Comparison of ENCODE assay signal across 8 cellular contexts in the genomic region with DNA sequence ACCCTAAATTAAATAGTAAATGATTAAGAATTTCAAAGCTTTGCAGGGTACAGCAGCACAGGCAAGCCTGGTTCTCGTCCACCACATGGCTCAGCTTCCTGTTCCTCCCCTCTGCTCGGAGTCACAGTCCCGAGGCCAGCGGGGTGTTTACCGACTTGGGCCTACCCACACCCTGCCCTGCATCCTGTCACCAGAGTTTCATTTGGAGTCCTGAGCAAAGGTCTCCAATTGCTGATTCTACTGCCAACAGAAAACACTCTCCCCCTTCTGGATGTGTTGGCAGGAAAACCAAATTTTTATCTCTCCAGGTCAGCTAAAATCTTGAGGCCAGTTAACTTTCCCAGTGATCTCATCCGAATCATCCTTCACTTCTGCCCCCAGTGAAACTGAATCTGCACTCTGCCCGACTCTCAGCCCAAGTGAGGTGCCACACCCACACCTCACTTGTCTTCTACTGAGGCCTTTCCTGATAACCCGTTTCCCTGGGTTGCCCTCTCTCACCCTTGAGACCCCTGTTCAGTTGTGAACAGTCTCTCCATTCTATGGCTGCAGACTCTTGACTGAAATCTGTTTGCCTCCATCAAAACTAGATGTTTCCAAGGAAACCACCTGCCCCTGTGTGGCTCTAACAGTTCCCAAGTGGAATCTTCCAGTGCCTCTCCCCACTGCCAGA.
DNase-seq lines count a peak whose midpoint lies in the region; ATAC-seq and TF ChIP-seq lines count a peak whose summit lies in the region.

No MANE protein-coding gene starts in this region.

- H3K9me3 ChIP-seq in RWPE2 (ENCODE audit: severe bottlenecking) (no peaks in the 10 kb centered on the region), adipocyte (ENCODE audit: control insufficient read depth, low read length) (no peaks in the 10 kb centered on the region)

- H3K9ac ChIP-seq in adipocyte (ENCODE audit: low read length): peak overlapping the region; percentile 44

- peak overlapping the region; percentile 16 for H3K27ac ChIP-seq in RWPE2 (ENCODE audit: poor library complexity, severe bottlenecking)

- no peaks in the 10 kb centered on the region for H3K27me3 ChIP-seq in RWPE2 (ENCODE audit: insufficient read depth, poor library complexity, severe bottlenecking)
- H3K27me3 ChIP-seq in adipocyte (replicated peaks; ENCODE audit: control insufficient read depth, insufficient read depth, low read length): no peaks in the 10 kb centered on the region

- ATAC-seq in GM18867 (IDR thresholded peaks at IDR 0.05; ENCODE audit: unreplicated experiment): peak; percentile 64
- ATAC-seq in HG03039 (IDR thresholded peaks at IDR 0.05; ENCODE audit: unreplicated experiment): peak; percentile 71
- no peak for ATAC-seq in RWPE2 (ENCODE audit: low read depth)
- peak; percentile 80 for ATAC-seq in left colon

- DNase-seq in RWPE2 (ENCODE audit: low spot score) (no peak), adipocyte (ENCODE audit: low read depth) (peak; percentile 32), left colon (peak; percentile 86 to 95), posterior cingulate gyrus (no peak), NCI-H1105 treated with DMSO at 0.1 percent for 48 hours (lab: John Stamatoyannopoulos, UW) (no peak)
- peak; percentile 85 for DNase-seq in stimulated activated CD8-positive, alpha-beta memory T cell treated with anti-CD3 and anti-CD28 coated beads, Interleukin-4, amount 100 ng/mL, for 48 hours

- intact Hi-C loops in left colon (cut with DNase I, micrococcal nuclease) (loop anchor here in 1 of 2 donors (10.0 kb wide), 1 partner anchor 60 kb away; no protein-coding TSS in a partner anchor), posterior cingulate gyrus (cut with DNase I) (no loop called here)

- H3K36me3 ChIP-seq in RWPE2 (ENCODE audit: low read depth) (no peaks in the 10 kb centered on the region), adipocyte (ENCODE audit: control insufficient read depth, insufficient read depth, low read length, severe bottlenecking) (no peaks in the 10 kb centered on the region)

- H3K4me1 ChIP-seq in RWPE2 (ENCODE audit: insufficient read depth, poor library complexity, severe bottlenecking): peaks cover 16% of the 10 kb centered on the region
- H3K4me1 ChIP-seq in adipocyte (ENCODE audit: control insufficient read depth, insufficient read depth, low read length): peaks cover 30% of the 10 kb centered on the region

- H3K4me3 ChIP-seq in RWPE2 (ENCODE audit: severe bottlenecking): no peak overlapping the region
- H3K4me3 ChIP-seq in adipocyte (ENCODE audit: low read length): peak overlapping the region; percentile 27

- TF ChIP-seq CTCF in RWPE2 (IDR thresholded peaks at IDR 0.05; ENCODE audit: poor library complexity, severe bottlenecking): no peak

Comparison
In these comparisons a context has a peak if more than half of its experiments do, and no peak if none do; other contexts are left out.
1. DNase-seq: peak in adipocyte (single experiment), left colon (2 of 2) and stimulated activated CD8-positive, alpha-beta memory T cell treated with anti-CD3 and anti-CD28 coated beads, Interleukin-4, amount 100 ng/mL, for 48 hours (single experiment); none in RWPE2 (single experiment), posterior cingulate gyrus (0 of 10) and NCI-H1105 treated with DMSO at 0.1 percent for 48 hours (single experiment).